8 cellular contexts compared by ENCODE assay signal in the genomic region with DNA sequence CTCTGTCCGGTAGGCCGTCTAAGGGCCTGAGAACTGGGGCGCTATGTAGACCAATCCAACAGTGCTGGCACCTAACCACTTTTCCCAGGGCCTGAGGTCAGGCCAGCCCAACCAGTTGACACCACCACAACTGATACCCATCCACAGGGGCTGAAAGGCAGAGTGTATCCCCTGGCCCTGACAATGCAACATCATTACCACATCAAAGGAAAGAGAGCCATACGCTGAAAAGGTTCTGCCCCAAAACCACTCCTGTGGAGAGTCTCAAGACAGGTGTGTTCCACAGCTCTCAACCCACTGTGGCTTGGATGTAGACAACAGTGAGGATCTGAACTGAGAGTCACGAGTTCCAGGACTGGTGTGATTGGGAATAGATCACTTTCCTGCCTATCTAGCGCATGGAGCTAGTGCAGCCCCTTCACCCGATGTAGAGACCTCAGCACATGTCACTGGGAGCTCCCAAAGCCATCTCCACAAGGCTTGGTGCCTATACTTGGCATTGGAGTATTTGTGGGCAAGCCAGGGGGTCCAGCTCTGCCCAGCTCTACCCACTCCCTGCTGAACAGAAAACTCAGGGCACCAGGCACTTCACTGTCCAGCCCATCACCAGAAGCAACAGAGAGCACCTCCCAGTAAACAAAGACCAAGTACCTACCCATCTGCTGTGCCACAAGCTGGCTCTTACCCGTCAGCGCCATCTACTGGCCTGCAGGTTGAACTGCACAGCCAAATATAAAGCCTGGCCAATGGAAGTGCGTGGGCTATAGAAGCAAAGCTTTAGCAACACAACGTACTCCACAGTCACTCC.
DNase-seq lines count a peak whose midpoint lies in the region; ATAC-seq, FAIRE-seq and TF ChIP-seq lines count a peak whose summit lies in the region.

No MANE protein-coding gene starts in this region.

- H3K27me3 ChIP-seq in GM23338 (ENCODE audit: insufficient read depth) (no peaks in the 10 kb centered on the region), left ventricle myocardium inferior (ENCODE audit: low read depth) (peaks cover 25% of the 10 kb centered on the region), small intestine (ENCODE audit: control insufficient read depth in 2 of 2, insufficient read depth in 2 of 2, low read length in 2 of 2) (no peaks in the 10 kb centered on the region)

- no peaks in the 10 kb centered on the region for H3F3A ChIP-seq in GM23338 (replicated peaks; ENCODE audit: low read depth)

- TF ChIP-seq CTCF in GM23338 (conservative IDR thresholded peaks at IDR 0.05; ENCODE audit: low read depth in 2 of 2) (peak; percentile 96 to 99), left ventricle myocardium inferior (IDR thresholded peaks at IDR 0.05; ENCODE audit: borderline replicate concordance) (peak; percentile 77)

- H3K4me3 ChIP-seq in GM23338 (no peak overlapping the region), left ventricle myocardium inferior (no peak overlapping the region), small intestine (ENCODE audit: low read depth in 1 of 2, low read length in 2 of 2) (no peak overlapping the region)

- no peak overlapping the region for H3K4me2 ChIP-seq in GM23338

- H3K9me2 ChIP-seq in GM23338 (ENCODE audit: insufficient read depth): no peaks in the 10 kb centered on the region

- peaks cover 1% of the 10 kb centered on the region; the same call in 2 of the 3 replicates for H3K9me3 Mint-ChIP-seq in GM23338

- ATAC-seq in GM23338: peak; percentile 95

- peak overlapping the region; percentile 76; the same call in 1 of the 2 replicates for H2AFZ ChIP-seq in GM23338

- intact Hi-C loops in left ventricle myocardium inferior (cut with micrococcal nuclease): loop anchor here (5.0 kb wide), 1 partner anchor 166 kb away; no protein-coding TSS in a partner anchor

- no peaks in the 10 kb centered on the region for H4K20me1 ChIP-seq in GM23338 (replicated peaks; ENCODE audit: insufficient read depth)

- H3K27ac Mint-ChIP-seq in GM23338: peak overlapping the region; percentile 80; the same call in 1 of the 2 replicates

- FAIRE-seq in small intestine (lab: Jason Lieb, UNC): no peak

- H3K36me3 ChIP-seq in GM23338 (ENCODE audit: insufficient read depth): no peaks in the 10 kb centered on the region
- no peaks in the 10 kb centered on the region for H3K36me3 ChIP-seq in left ventricle myocardium inferior
- no peaks in the 10 kb centered on the region for H3K36me3 ChIP-seq in small intestine (ENCODE audit: control insufficient read depth in 2 of 2, insufficient read depth in 2 of 2, low read length in 2 of 2)

- H3K4me1 ChIP-seq in GM23338 (ENCODE audit: insufficient read depth) (no peaks in the 10 kb centered on the region), left ventricle myocardium inferior (no peaks in the 10 kb centered on the region), small intestine (ENCODE audit: control insufficient read depth in 2 of 2, insufficient read depth in 1 of 2, low read depth in 1 of 2, low read length in 1 of 2) (no peaks in the 10 kb centered on the region)

- WGBS in small intestine, 3 donors: 54 to 56% (median 55%) methylated on average over 11 of the region's 11 CpGs

- no peak overlapping the region for H3K4me3 Mint-ChIP-seq in GM23338

- DNase-seq in Ammon's horn (ENCODE audit: low spot score) (peak; percentile 41), GM23338 (ENCODE audit: low spot score) (peak; percentile 74), NCI-H82 treated with DMSO at 0.1 percent for 48 hours (lab: John Stamatoyannopoulos, UW; ENCODE audit: unreplicated experiment) (peak; percentile 6), left ventricle myocardium inferior (no peak), small intestine (peak; percentile 57), occipital lobe (lab: John Stamatoyannopoulos, UW) (no peak), amniotic stem cell (lab: John Stamatoyannopoulos, UW) (no peak)
- DNase-seq in activated T-cell treated with anti-CD3 and anti-CD28 coated beads, Interleukin-2, amount 50 U/mL, for 1 hour: peak; percentile 28

- H3K9me3 ChIP-seq in left ventricle myocardium inferior (replicated peaks) (peaks cover 34% of the 10 kb centered on the region), small intestine (ENCODE audit: control insufficient read depth, low read depth) (no peaks in the 10 kb centered on the region)

- peaks cover under 1% of the 10 kb centered on the region for H3K27me3 Mint-ChIP-seq in GM23338 (ENCODE audit: insufficient read depth, low read depth, poor library complexity)

- H3K4me1 Mint-ChIP-seq in GM23338: peaks cover 3% of the 10 kb centered on the region; the same call in 2 of the 3 replicates

- no peaks in the 10 kb centered on the region for H3K79me2 ChIP-seq in GM23338 (replicated peaks; ENCODE audit: insufficient read depth)

- H3K36me3 Mint-ChIP-seq in GM23338 (ENCODE audit: low read depth): peaks cover 3% of the 10 kb centered on the region; the same call in 2 of the 3 replicates

- H3K27ac ChIP-seq in GM23338 (ENCODE audit: low read depth): no peak overlapping the region
- H3K27ac ChIP-seq in left ventricle myocardium inferior (replicated peaks): no peak overlapping the region
- H3K27ac ChIP-seq in small intestine (ENCODE audit: low read depth in 1 of 2, low read length in 1 of 2): no peak overlapping the region

TF ChIP-seq in GM23338, 12 proteins besides CTCF, POLR2A, EP300 and RAD21:
- no peak for TF ChIP-seq EZH2 (IDR thresholded peaks at IDR 0.05; ENCODE audit: low read depth, unreplicated experiment)
- no peak for TF ChIP-seq STAT1 (IDR thresholded peaks at IDR 0.05; ENCODE audit: unreplicated experiment)
- TF ChIP-seq, protein P1, sequence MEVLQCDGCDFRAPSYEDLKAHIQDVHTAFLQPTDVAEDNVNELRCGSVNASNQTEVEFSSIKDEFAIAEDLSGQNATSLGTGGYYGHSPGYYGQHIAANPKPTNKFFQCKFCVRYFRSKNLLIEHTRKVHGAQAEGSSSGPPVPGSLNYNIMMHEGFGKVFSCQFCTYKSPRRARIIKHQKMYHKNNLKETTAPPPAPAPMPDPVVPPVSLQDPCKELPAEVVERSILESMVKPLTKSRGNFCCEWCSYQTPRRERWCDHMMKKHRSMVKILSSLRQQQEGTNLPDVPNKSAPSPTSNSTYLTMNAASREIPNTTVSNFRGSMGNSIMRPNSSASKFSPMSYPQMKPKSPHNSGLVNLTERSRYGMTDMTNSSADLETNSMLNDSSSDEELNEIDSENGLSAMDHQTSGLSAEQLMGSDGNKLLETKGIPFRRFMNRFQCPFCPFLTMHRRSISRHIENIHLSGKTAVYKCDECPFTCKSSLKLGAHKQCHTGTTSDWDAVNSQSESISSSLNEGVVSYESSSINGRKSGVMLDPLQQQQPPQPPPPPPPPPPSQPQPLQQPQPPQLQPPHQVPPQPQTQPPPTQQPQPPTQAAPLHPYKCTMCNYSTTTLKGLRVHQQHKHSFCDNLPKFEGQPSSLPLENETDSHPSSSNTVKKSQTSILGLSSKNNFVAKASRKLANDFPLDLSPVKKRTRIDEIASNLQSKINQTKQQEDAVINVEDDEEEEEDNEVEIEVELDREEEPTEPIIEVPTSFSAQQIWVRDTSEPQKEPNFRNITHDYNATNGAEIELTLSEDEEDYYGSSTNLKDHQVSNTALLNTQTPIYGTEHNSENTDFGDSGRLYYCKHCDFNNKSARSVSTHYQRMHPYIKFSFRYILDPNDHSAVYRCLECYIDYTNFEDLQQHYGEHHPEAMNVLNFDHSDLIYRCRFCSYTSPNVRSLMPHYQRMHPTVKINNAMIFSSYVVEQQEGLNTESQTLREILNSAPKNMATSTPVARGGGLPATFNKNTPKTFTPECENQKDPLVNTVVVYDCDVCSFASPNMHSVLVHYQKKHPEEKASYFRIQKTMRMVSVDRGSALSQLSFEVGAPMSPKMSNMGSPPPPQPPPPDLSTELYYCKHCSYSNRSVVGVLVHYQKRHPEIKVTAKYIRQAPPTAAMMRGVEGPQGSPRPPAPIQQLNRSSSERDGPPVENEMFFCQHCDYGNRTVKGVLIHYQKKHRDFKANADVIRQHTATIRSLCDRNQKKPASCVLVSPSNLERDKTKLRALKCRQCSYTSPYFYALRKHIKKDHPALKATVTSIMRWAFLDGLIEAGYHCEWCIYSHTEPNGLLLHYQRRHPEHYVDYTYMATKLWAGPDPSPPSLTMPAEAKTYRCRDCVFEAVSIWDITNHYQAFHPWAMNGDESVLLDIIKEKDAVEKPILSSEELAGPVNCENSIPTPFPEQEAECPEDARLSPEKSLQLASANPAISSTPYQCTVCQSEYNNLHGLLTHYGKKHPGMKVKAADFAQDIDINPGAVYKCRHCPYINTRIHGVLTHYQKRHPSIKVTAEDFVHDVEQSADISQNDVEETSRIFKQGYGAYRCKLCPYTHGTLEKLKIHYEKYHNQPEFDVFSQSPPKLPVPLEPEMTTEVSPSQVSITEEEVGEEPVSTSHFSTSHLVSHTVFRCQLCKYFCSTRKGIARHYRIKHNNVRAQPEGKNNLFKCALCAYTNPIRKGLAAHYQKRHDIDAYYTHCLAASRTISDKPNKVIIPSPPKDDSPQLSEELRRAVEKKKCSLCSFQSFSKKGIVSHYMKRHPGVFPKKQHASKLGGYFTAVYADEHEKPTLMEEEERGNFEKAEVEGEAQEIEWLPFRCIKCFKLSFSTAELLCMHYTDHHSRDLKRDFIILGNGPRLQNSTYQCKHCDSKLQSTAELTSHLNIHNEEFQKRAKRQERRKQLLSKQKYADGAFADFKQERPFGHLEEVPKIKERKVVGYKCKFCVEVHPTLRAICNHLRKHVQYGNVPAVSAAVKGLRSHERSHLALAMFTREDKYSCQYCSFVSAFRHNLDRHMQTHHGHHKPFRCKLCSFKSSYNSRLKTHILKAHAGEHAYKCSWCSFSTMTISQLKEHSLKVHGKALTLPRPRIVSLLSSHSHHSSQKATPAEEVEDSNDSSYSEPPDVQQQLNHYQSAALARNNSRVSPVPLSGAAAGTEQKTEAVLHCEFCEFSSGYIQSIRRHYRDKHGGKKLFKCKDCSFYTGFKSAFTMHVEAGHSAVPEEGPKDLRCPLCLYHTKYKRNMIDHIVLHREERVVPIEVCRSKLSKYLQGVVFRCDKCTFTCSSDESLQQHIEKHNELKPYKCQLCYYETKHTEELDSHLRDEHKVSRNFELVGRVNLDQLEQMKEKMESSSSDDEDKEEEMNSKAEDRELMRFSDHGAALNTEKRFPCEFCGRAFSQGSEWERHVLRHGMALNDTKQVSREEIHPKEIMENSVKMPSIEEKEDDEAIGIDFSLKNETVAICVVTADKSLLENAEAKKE (CRISPR knock-in tag; IDR thresholded peaks at IDR 0.05): no peak
- no peak for TF ChIP-seq CREB1 (CRISPR knock-in tag; IDR thresholded peaks at IDR 0.05; ENCODE audit: low read depth)
- no peak for TF ChIP-seq ZNF114 (CRISPR knock-in tag; IDR thresholded peaks at IDR 0.05)
- TF ChIP-seq ZNF331 (CRISPR knock-in tag; IDR thresholded peaks at IDR 0.05; ENCODE audit: low read depth): no peak
- no peak for TF ChIP-seq NANOG (IDR thresholded peaks at IDR 0.05; ENCODE audit: borderline replicate concordance)

Comparison
In these comparisons a context has a peak if more than half of its experiments do, and no peak if none do; other contexts are left out.
1. DNase-seq: peak in Ammon's horn (single experiment), GM23338 (single experiment), NCI-H82 treated with DMSO at 0.1 percent for 48 hours (single experiment), activated T-cell treated with anti-CD3 and anti-CD28 coated beads, Interleukin-2, amount 50 U/mL, for 1 hour (single experiment) and small intestine (single experiment); none in left ventricle myocardium inferior (single experiment), occipital lobe (single experiment) and amniotic stem cell (single experiment).